22 cellular contexts compared by ENCODE assay signal in genomic region chrX:77979870-77980269, GRCh38. TPM values are rescaled to one million over a fixed set of nuclear protein-coding genes. Genes with fewer than 3 reads are reported as not detected.
"Had no signal": no experiment of that assay in that cellular context is flagged by ENCODE, and none has a peak within 500 bp of the region (broad histone marks: within the 10 kb centered on the region; RNA-seq: fewer than 3 reads in every experiment).

No MANE protein-coding gene starts in this region.

- H3K27ac ChIP-seq: HL-60, KMS-11 had no signal

- DNase-seq: Kasumi-1, MM.1S, NCI-H1092 treated with DMSO at 0.1 percent for 48 hours, NCI-H1436, NCI-H187 treated with DMSO at 0.1 percent for 48 hours, NCI-H2029 treated with DMSO at 0.1 percent for 48 hours, NCI-H2171 treated with DMSO at 0.1 percent for 48 hours, NCI-H345, NCI-H446 treated with DMSO at 0.1 percent for 48 hours, NCI-H510A treated with DMSO at 0.1 percent for 48 hours, NCI-H526, Right ventricle myocardium superior, RPMI8226, SW 1271 had no signal

- H3K4me3 ChIP-seq: K562 had no signal

- H3K9ac ChIP-seq: KMS-11 had no signal

- FAIRE-seq: HTR-8/SVneo, K562, RCC 7860 had no signal

RNA-seq across cellular contexts. Expression of gene PGAM4, which starts 10.4 kb away (rescaled TPM):
- total RNA-seq: M059J, Right ventricle myocardium superior, SK-MEL-5 had no signal
- polyA plus RNA-seq: IgD-negative memory B cell had no signal
